In the genomic region with DNA sequence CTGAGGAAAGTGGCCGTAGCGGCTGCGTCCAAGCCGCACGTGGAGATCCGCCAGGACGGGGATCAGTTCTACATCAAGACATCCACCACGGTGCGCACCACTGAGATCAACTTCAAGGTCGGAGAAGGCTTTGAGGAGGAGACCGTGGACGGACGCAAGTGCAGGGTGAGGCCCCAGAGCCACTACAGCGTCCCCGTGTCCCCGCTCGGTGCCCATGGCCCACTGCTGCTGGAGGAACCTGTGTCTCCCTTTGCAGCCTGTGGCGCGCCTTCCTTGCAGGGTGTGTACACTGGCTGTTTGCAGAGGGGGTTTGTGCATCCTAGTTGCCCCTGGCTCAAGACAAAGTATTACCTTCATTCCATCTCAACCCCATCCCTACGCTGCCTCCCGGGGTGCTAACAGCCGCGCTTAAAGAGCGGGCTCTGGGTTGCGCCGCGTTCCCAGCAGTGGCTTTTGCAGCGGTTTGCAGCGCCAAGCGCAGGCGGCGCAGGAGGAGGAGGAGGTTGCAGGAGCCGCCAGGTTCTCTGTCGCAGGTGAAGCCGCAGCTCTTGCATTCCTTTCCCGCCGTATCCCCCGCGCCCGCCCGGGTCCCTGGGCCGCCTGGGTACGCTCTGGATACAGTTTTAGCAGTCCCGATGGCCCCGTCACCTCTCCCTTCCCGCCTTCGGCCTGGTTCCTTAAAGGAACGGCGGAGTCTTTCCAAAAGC, we compare ENCODE assay signal across 13 cellular contexts. TPM values are rescaled to one million over a fixed set of nuclear protein-coding genes. Genes with fewer than 3 reads are reported as not detected.
DNase-seq lines count a peak whose midpoint lies in the region; ATAC-seq and TF ChIP-seq lines count a peak whose summit lies in the region.
"Had no signal": no experiment of that assay in that cellular context is flagged by ENCODE, and none has a peak within 500 bp of the region (broad histone marks: within the 10 kb centered on the region; RNA-seq: fewer than 3 reads in every experiment).

No MANE protein-coding gene starts in this region.

- no peak for TF ChIP-seq CTCF in epithelial cell of esophagus (IDR thresholded peaks at IDR 0.05; ENCODE audit: insufficient read depth, low read depth, low read length, missing control alignments)
- no peak for TF ChIP-seq CTCF in nephron progenitor cell (IDR thresholded peaks at IDR 0.05)

- no peaks in the 10 kb centered on the region for H3K9me3 Mint-ChIP-seq in nephron progenitor cell
- H3K9me3 Mint-ChIP-seq: dendritic cell treated with granulocyte-macrophage colony-stimulating factor and Interleukin-4, amounts not matched to agents 40 ng/mL and 50 ng/mL, for 4 days had no signal

- no peaks in the 10 kb centered on the region for H3K79me2 ChIP-seq in Karpas-422 (ENCODE audit: low read length)

- H3K4me1 ChIP-seq in Karpas-422 (ENCODE audit: low read length) = no peaks in the 10 kb centered on the region

- H3K9me2 ChIP-seq in Karpas-422 (replicated peaks; ENCODE audit: insufficient read depth, low read length) = no peaks in the 10 kb centered on the region

- H3K9ac ChIP-seq in Karpas-422 (ENCODE audit: low read length) = no peak overlapping the region

- no peaks in the 10 kb centered on the region for H4K20me1 ChIP-seq in Karpas-422 (ENCODE audit: insufficient read depth, low read depth, low read length)

- H3K27ac Mint-ChIP-seq in nephron progenitor cell = no peak overlapping the region
- H3K27ac Mint-ChIP-seq: CD14-positive monocyte; dendritic cell treated with granulocyte-macrophage colony-stimulating factor and Interleukin-4, amounts not matched to agents 40 ng/mL and 50 ng/mL, for 4 days had no signal

- peak; percentile 20 for DNase-seq in DMS114 treated with DMSO at 0.1 percent for 48 hours (lab: John Stamatoyannopoulos, UW; ENCODE audit: unreplicated experiment)
- peak; percentile 23 for DNase-seq in NCI-H2171 (lab: John Stamatoyannopoulos, UW)
- peak; percentile 36 for DNase-seq in epithelial cell of esophagus (ENCODE audit: low read depth)
- peak; percentile 55 for DNase-seq in nephron progenitor cell
- DNase-seq in Karpas-422 = no peak
- DNase-seq in SW480 (ENCODE audit: low spot score) = no peak
- DNase-seq: gastrocnemius medialis, MG63 had no signal

- H3K36me3 ChIP-seq in Karpas-422 (ENCODE audit: insufficient read depth, low read length) = no peaks in the 10 kb centered on the region
- H3K36me3 ChIP-seq: gastrocnemius medialis, MG63 had no signal

- ATAC-seq in HG02610 (IDR thresholded peaks at IDR 0.05; ENCODE audit: unreplicated experiment) (no peak), HG03108 (IDR thresholded peaks at IDR 0.05; ENCODE audit: unreplicated experiment) (no peak)
- ATAC-seq: gastrocnemius medialis, Right ventricle myocardium inferior had no signal

- H3K4me3 ChIP-seq in epithelial cell of esophagus (ENCODE audit: low read length) (no peak overlapping the region), Karpas-422 (ENCODE audit: low read length) (no peak overlapping the region)
- H3K4me3 ChIP-seq: MG63 had no signal

- no peaks in the 10 kb centered on the region for H3K27me3 ChIP-seq in Karpas-422 (ENCODE audit: low read length)

- H3K4me1 Mint-ChIP-seq in nephron progenitor cell = peaks cover 16% of the 10 kb centered on the region

- no peaks in the 10 kb centered on the region for H3K27me3 Mint-ChIP-seq in nephron progenitor cell (ENCODE audit: low read depth, poor library complexity)

- no peak overlapping the region for H3K4me2 ChIP-seq in Karpas-422 (ENCODE audit: low read depth, low read length, poor library complexity, severe bottlenecking)

- no peaks in the 10 kb centered on the region for H3K36me3 Mint-ChIP-seq in nephron progenitor cell (ENCODE audit: low read depth)
- H3K36me3 Mint-ChIP-seq: CD14-positive monocyte had no signal

- no peak overlapping the region for H2AFZ ChIP-seq in Karpas-422 (ENCODE audit: low read length)

- no peak overlapping the region for H3K27ac ChIP-seq in Karpas-422 (ENCODE audit: low read length)
- H3K27ac ChIP-seq: gastrocnemius medialis had no signal

- H3K4me3 Mint-ChIP-seq in nephron progenitor cell = peak overlapping the region; percentile 71
- H3K4me3 Mint-ChIP-seq: dendritic cell treated with granulocyte-macrophage colony-stimulating factor and Interleukin-4, amounts not matched to agents 40 ng/mL and 50 ng/mL, for 4 days had no signal

- H3K9me3 ChIP-seq in Karpas-422 (ENCODE audit: low read length) = no peaks in the 10 kb centered on the region
- H3K9me3 ChIP-seq: gastrocnemius medialis, MG63 had no signal

RNA-seq across cellular contexts. Expression of a gene that starts 1.1 kb away (rescaled TPM):
- total RNA-seq in Karpas-422 (2014; rRNA removed; shearing (Covaris generic); ENCODE audit: low replicate concordance) = not detected in 2 replicates
- total RNA-seq: gastrocnemius medialis, Right ventricle myocardium inferior had no signal

RNA-seq across cellular contexts. Expression of a gene that starts 41.8 kb away (rescaled TPM):
- 96.9 and 134 TPM in 2 replicates for total RNA-seq in Karpas-422 (2014; rRNA removed; shearing (Covaris generic); ENCODE audit: low replicate concordance)

Comparison
In these comparisons a context has a peak if more than half of its experiments do, and no peak if none do; other contexts are left out.
1. DNase-seq: peak in DMS114 treated with DMSO at 0.1 percent for 48 hours (single experiment), NCI-H2171 (single experiment), epithelial cell of esophagus (single experiment) and nephron progenitor cell (single experiment); none in Karpas-422 (single experiment) and SW480 (single experiment).